Comparison of ENCODE assay signal across 39 cellular contexts in the genomic region with DNA sequence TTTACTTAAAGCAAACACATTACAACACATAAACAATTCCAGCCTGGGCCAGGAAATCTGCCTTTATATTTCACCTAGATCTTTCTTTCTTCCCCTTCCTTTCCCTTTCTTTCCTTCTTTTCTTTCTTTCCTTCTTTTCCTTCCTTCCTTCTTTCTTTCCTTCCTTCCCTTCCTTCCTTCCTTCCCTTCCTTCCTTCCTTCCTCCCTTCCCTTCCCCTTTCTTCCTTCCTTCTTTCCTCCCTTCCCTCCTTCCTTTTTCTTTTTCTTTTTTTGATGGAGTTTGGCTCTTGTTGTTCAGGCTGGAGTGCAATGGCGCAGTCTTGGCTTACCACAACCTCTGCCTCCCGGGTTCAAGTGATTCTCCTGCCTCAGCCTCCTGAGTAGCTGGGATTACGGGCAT.
"Had no signal": no experiment of that assay in that cellular context is flagged by ENCODE, and none has a peak within 500 bp of the region (broad histone marks: within the 10 kb centered on the region; RNA-seq: fewer than 3 reads in every experiment).

No MANE protein-coding gene starts in this region.

- H3K27me3 Mint-ChIP-seq: activated CD4-positive, alpha-beta memory T cell treated with anti-CD3 and anti-CD28 coated beads for 36 hours; activated CD8-positive, alpha-beta T cell treated with anti-CD3 and anti-CD28 coated beads for 36 hours; activated naive CD8-positive, alpha-beta T cell treated with anti-CD3 and anti-CD28 coated beads for 36 hours; activated T-helper 17 cell treated with anti-CD3 and anti-CD28 coated beads, Interleukin-2, amount 50 U/mL, for 72 hours had no signal

- H3K27ac Mint-ChIP-seq: activated B cell treated with CpG ODN at 0.5 μM for 24 hours; activated CD4-positive, alpha-beta memory T cell treated with anti-CD3 and anti-CD28 coated beads for 36 hours; activated CD4-positive, alpha-beta T cell treated with anti-CD3 and anti-CD28 coated beads, Interleukin-2, amount 10 ng/mL, durations not matched to agents 24 days and 14 days; activated CD8-positive, alpha-beta T cell treated with anti-CD3 and anti-CD28 coated beads for 36 hours; activated naive CD4-positive, alpha-beta T cell treated with anti-CD3 and anti-CD28 coated beads for 36 hours; activated naive CD4-positive, alpha-beta T cell treated with anti-CD3 and anti-CD28 coated beads, Interleukin-2, amount 50 U/mL, for 72 hours; activated naive CD8-positive, alpha-beta T cell treated with anti-CD3 and anti-CD28 coated beads for 36 hours; activated T-cell treated with anti-CD3 and anti-CD28 coated beads, Interleukin-2, amount 50 U/mL, for 72 hours; activated T-helper 1 cell treated with anti-CD3 and anti-CD28 coated beads, Interleukin-12 subunit alpha, Interleukin-12 subunit beta, Interleukin-2, Interleukin-4 antibody, amounts not matched to agents 30 ng/mL and 10 ng/mL and 1 ng/mL, durations not matched to agents 14 hours and 24 hours and 36 hours; activated T-helper 17 cell treated with anti-CD3 and anti-CD28 coated beads, Interleukin-2, amount 50 U/mL, for 72 hours; brain; T-helper 1 cell treated with Interleukin-12 subunit alpha and Interleukin-12 subunit beta and Interleukin-4 antibody, amounts not matched to agents 30 μg/mL and 1 μg/mL, for 36 hours; T-helper 2 cell treated with Interferon-gamma antibody and Interleukin-4, amounts not matched to agents 5 μg/mL and 100 μg/mL, for 36 hours had no signal

- H3K27me3 ChIP-seq: adrenal gland, ascending aorta, cardiac muscle cell had no signal

- H3K9me3 Mint-ChIP-seq: activated B cell treated with CpG ODN at 0.5 μM for 24 hours; activated CD4-positive, alpha-beta memory T cell treated with anti-CD3 and anti-CD28 coated beads for 36 hours; activated CD4-positive, alpha-beta T cell treated with anti-CD3 and anti-CD28 coated beads, Interleukin-2, amount 10 ng/mL, durations not matched to agents 24 days and 14 days; activated CD8-positive, alpha-beta T cell treated with anti-CD3 and anti-CD28 coated beads for 36 hours; activated naive CD4-positive, alpha-beta T cell treated with anti-CD3 and anti-CD28 coated beads for 36 hours; activated naive CD4-positive, alpha-beta T cell treated with anti-CD3 and anti-CD28 coated beads, Interleukin-2, amount 50 U/mL, for 72 hours; activated naive CD8-positive, alpha-beta T cell treated with anti-CD3 and anti-CD28 coated beads for 36 hours; activated T-cell treated with anti-CD3 and anti-CD28 coated beads, Interleukin-2, amount 50 U/mL, for 4 hours; activated T-cell treated with anti-CD3 and anti-CD28 coated beads, Interleukin-2, amount 50 U/mL, for 72 hours; activated T-helper 1 cell treated with anti-CD3 and anti-CD28 coated beads, Interleukin-12 subunit alpha, Interleukin-12 subunit beta, Interleukin-2, Interleukin-4 antibody, amounts not matched to agents 30 ng/mL and 10 ng/mL and 1 ng/mL, durations not matched to agents 14 hours and 24 hours and 36 hours; activated T-helper 17 cell treated with anti-CD3 and anti-CD28 coated beads, Interleukin-2, amount 50 U/mL, for 72 hours; brain; central memory CD8-positive, alpha-beta T cell; T-helper 1 cell treated with Interleukin-12 subunit alpha and Interleukin-12 subunit beta and Interleukin-4 antibody, amounts not matched to agents 30 μg/mL and 1 μg/mL, for 36 hours; T-helper 2 cell treated with Interferon-gamma antibody and Interleukin-4, amounts not matched to agents 5 μg/mL and 100 μg/mL, for 36 hours had no signal

- H3K36me3 Mint-ChIP-seq: activated CD4-positive, alpha-beta memory T cell treated with anti-CD3 and anti-CD28 coated beads for 36 hours; activated naive CD4-positive, alpha-beta T cell treated with anti-CD3 and anti-CD28 coated beads, Interleukin-2, amount 50 U/mL, for 72 hours; activated naive CD8-positive, alpha-beta T cell treated with anti-CD3 and anti-CD28 coated beads for 36 hours; brain had no signal

- H3K9me3 ChIP-seq: adrenal gland, ascending aorta had no signal

- H3K27ac ChIP-seq: adrenal gland, ascending aorta, cardiac muscle cell, VCaP had no signal

- H3K36me3 ChIP-seq: adrenal gland, ascending aorta, cardiac muscle cell had no signal

- DNase-seq: activated B cell treated with CpG ODN at 0.5 μM for 24 hours; activated CD4-positive, alpha-beta memory T cell treated with anti-CD3 and anti-CD28 coated beads for 36 hours; activated CD4-positive, alpha-beta T cell treated with anti-CD3 and anti-CD28 coated beads for 4 hours; activated CD4-positive, alpha-beta T cell treated with anti-CD3 and anti-CD28 coated beads, Interleukin-2, amount 50 U/mL, for 1 hour; activated CD4-positive, alpha-beta T cell treated with anti-CD3 and anti-CD28 coated beads, Interleukin-2, amount 50 U/mL, for 4 hours; activated CD4-positive, CD25-positive, alpha-beta regulatory T cell treated with anti-CD3 and anti-CD28 coated beads, Interleukin-2, amount 50 U/mL, for 72 hours; activated CD8-positive, alpha-beta memory T cell treated with anti-CD3 and anti-CD28 coated beads, Interleukin-2, amount 50 U/mL, for 4 hours; activated CD8-positive, alpha-beta T cell treated with anti-CD3 and anti-CD28 coated beads for 36 hours; activated effector memory CD4-positive, alpha-beta T cell treated with anti-CD3 and anti-CD28 coated beads, Interleukin-2, amount 50 U/mL, for 16 hours; activated gamma-delta T cell treated with Interleukin-2 at 50 U/mL for 16 hours; activated naive CD4-positive, alpha-beta T cell; activated naive CD4-positive, alpha-beta T cell treated with anti-CD3 and anti-CD28 coated beads for 36 hours; activated naive CD4-positive, alpha-beta T cell treated with anti-CD3 and anti-CD28 coated beads, Interleukin-2, amount 50 U/mL, for 16 hours; activated naive CD8-positive, alpha-beta T cell treated with anti-CD3 and anti-CD28 coated beads for 36 hours; activated T-cell treated with anti-CD3 and anti-CD28 coated beads for 4 hours; activated T-cell treated with anti-CD3 and anti-CD28 coated beads, Interleukin-2, amount 50 U/mL, for 1 hour; activated T-cell treated with anti-CD3 and anti-CD28 coated beads, Interleukin-2, amount 50 U/mL, for 4 hours; activated T-cell treated with anti-CD3 and anti-CD28 coated beads, Interleukin-2, amount 50 U/mL, for 72 hours; adrenal gland; amniotic stem cell; anterior cingulate cortex; caudate nucleus; cerebellar nuclear complex; T-helper 1 cell; T-helper 2 cell; T-helper 9 cell had no signal

- ATAC-seq: activated CD8-positive, alpha-beta T cell treated with anti-CD3 and anti-CD28 coated beads for 36 hours; activated naive CD4-positive, alpha-beta T cell treated with anti-CD3 and anti-CD28 coated beads, Interleukin-2, amount 50 U/mL, for 72 hours; activated T-cell treated with anti-CD3 and anti-CD28 coated beads, Interleukin-2, amount 50 U/mL, for 4 hours; activated T-cell treated with anti-CD3 and anti-CD28 coated beads, Interleukin-2, amount 50 U/mL, for 72 hours; activated T-helper 17 cell treated with anti-CD3 and anti-CD28 coated beads, Interleukin-2, amount 50 U/mL, for 72 hours had no signal

- H3K4me3 ChIP-seq: adrenal gland, ascending aorta, cardiac muscle cell had no signal

- H3K4me1 ChIP-seq: adrenal gland, ascending aorta had no signal

- FAIRE-seq: bronchial epithelial cell, TTC549 had no signal

- H3K4me3 Mint-ChIP-seq: activated B cell treated with CpG ODN at 0.5 μM for 24 hours; activated CD4-positive, alpha-beta memory T cell treated with anti-CD3 and anti-CD28 coated beads for 36 hours; activated CD4-positive, alpha-beta T cell treated with anti-CD3 and anti-CD28 coated beads, Interleukin-2, amount 10 ng/mL, durations not matched to agents 24 days and 14 days; activated CD8-positive, alpha-beta T cell treated with anti-CD3 and anti-CD28 coated beads for 36 hours; activated naive CD4-positive, alpha-beta T cell treated with anti-CD3 and anti-CD28 coated beads for 36 hours; activated naive CD8-positive, alpha-beta T cell treated with anti-CD3 and anti-CD28 coated beads for 36 hours; activated T-cell treated with anti-CD3 and anti-CD28 coated beads, Interleukin-2, amount 50 U/mL, for 4 hours; activated T-cell treated with anti-CD3 and anti-CD28 coated beads, Interleukin-2, amount 50 U/mL, for 72 hours; activated T-helper 1 cell treated with anti-CD3 and anti-CD28 coated beads, Interleukin-12 subunit alpha, Interleukin-12 subunit beta, Interleukin-2, Interleukin-4 antibody, amounts not matched to agents 30 ng/mL and 10 ng/mL and 1 ng/mL, durations not matched to agents 14 hours and 24 hours and 36 hours; activated T-helper 17 cell treated with anti-CD3 and anti-CD28 coated beads, Interleukin-2, amount 50 U/mL, for 72 hours; brain; central memory CD8-positive, alpha-beta T cell; T-helper 1 cell treated with Interleukin-12 subunit alpha and Interleukin-12 subunit beta and Interleukin-4 antibody, amounts not matched to agents 30 μg/mL and 1 μg/mL, for 36 hours; T-helper 2 cell treated with Interferon-gamma antibody and Interleukin-4, amounts not matched to agents 5 μg/mL and 100 μg/mL, for 36 hours had no signal

- H3K4me1 Mint-ChIP-seq: activated B cell treated with CpG ODN at 0.5 μM for 24 hours; activated CD4-positive, alpha-beta T cell treated with anti-CD3 and anti-CD28 coated beads, Interleukin-2, amount 10 ng/mL, durations not matched to agents 24 days and 14 days; activated naive CD8-positive, alpha-beta T cell treated with anti-CD3 and anti-CD28 coated beads for 36 hours; activated T-helper 17 cell treated with anti-CD3 and anti-CD28 coated beads, Interleukin-2, amount 50 U/mL, for 72 hours; central memory CD8-positive, alpha-beta T cell had no signal
